ENCODE assay signal across 2 cellular contexts in the genomic region with DNA sequence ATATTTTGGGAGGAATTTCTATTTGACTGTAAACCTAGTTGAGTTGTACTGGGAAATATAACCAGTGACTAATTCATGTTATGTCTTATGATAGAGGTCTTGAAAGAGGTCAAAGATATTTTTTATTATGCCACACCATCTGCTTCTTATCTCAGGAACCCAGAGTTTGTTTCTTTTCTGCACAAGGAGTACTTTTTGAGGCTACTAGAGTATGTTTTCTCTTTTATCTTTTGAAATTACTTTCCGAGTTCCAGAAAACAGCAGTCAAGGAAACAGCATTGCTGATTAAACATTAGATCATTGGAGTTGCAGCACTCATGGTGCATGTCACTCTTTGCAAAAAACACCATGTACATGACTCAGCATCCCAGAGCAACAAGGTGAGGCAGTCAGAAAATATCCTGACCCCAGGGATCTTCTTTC.
TF ChIP-seq lines count a peak whose summit lies in the region.

No MANE protein-coding gene starts in this region.

TF ChIP-seq in liver, 16 proteins besides CTCF, POLR2A, EP300 and RAD21:
- TF ChIP-seq REST (IDR thresholded peaks at IDR 0.05) (no peak), HNF4A (conservative IDR thresholded peaks at IDR 0.05) (peak in 1 of 2 donors; percentile 30), ATF3 (IDR thresholded peaks at IDR 0.05) (no peak), SP1 (IDR thresholded peaks at IDR 0.05) (peak; percentile 10), RXRA (IDR thresholded peaks at IDR 0.05) (peak in 1 of 2 donors; percentile 39), JUND (IDR thresholded peaks at IDR 0.05) (peak in 1 of 2 donors; percentile 61), GABPA (IDR thresholded peaks at IDR 0.05 in 1 of 2, conservative IDR thresholded peaks at IDR 0.05 in 1 of 2) (no peak), NR2F2 (IDR thresholded peaks at IDR 0.05) (peak; percentile 78), YY1 (IDR thresholded peaks at IDR 0.05) (peak; percentile 40), EGR1 (IDR thresholded peaks at IDR 0.05; ENCODE audit: low read depth in 2 of 2) (no peak), HNF4G (IDR thresholded peaks at IDR 0.05) (no peak), FOXA2 (IDR thresholded peaks at IDR 0.05) (no peak), TAF1 (conservative IDR thresholded peaks at IDR 0.05) (no peak), FOXA1 (IDR thresholded peaks at IDR 0.05) (no peak)
- TF ChIP-seq, protein P1, sequence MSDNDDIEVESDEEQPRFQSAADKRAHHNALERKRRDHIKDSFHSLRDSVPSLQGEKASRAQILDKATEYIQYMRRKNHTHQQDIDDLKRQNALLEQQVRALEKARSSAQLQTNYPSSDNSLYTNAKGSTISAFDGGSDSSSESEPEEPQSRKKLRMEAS (IDR thresholded peaks at IDR 0.05) = peak; percentile 45
- TF ChIP-seq, protein P2, sequence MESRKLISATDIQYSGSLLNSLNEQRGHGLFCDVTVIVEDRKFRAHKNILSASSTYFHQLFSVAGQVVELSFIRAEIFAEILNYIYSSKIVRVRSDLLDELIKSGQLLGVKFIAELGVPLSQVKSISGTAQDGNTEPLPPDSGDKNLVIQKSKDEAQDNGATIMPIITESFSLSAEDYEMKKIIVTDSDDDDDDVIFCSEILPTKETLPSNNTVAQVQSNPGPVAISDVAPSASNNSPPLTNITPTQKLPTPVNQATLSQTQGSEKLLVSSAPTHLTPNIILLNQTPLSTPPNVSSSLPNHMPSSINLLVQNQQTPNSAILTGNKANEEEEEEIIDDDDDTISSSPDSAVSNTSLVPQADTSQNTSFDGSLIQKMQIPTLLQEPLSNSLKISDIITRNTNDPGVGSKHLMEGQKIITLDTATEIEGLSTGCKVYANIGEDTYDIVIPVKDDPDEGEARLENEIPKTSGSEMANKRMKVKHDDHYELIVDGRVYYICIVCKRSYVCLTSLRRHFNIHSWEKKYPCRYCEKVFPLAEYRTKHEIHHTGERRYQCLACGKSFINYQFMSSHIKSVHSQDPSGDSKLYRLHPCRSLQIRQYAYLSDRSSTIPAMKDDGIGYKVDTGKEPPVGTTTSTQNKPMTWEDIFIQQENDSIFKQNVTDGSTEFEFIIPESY (IDR thresholded peaks at IDR 0.05) = peak; percentile 13

TF ChIP-seq in HepG2, 621 proteins besides CTCF, POLR2A, EP300 and RAD21 (continued from another document):
- TF ChIP-seq, protein P3, sequence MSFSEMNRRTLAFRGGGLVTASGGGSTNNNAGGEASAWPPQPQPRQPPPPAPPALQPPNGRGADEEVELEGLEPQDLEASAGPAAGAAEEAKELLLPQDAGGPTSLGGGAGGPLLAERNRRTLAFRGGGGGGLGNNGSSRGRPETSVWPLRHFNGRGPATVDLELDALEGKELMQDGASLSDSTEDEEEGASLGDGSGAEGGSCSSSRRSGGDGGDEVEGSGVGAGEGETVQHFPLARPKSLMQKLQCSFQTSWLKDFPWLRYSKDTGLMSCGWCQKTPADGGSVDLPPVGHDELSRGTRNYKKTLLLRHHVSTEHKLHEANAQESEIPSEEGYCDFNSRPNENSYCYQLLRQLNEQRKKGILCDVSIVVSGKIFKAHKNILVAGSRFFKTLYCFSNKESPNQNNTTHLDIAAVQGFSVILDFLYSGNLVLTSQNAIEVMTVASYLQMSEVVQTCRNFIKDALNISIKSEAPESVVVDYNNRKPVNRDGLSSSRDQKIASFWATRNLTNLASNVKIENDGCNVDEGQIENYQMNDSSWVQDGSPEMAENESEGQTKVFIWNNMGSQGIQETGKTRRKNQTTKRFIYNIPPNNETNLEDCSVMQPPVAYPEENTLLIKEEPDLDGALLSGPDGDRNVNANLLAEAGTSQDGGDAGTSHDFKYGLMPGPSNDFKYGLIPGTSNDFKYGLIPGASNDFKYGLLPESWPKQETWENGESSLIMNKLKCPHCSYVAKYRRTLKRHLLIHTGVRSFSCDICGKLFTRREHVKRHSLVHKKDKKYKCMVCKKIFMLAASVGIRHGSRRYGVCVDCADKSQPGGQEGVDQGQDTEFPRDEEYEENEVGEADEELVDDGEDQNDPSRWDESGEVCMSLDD (CRISPR knock-in tag; IDR thresholded peaks at IDR 0.05; ENCODE audit: borderline replicate concordance) = no peak
